8 cellular contexts compared by ENCODE assay signal in the genomic region with DNA sequence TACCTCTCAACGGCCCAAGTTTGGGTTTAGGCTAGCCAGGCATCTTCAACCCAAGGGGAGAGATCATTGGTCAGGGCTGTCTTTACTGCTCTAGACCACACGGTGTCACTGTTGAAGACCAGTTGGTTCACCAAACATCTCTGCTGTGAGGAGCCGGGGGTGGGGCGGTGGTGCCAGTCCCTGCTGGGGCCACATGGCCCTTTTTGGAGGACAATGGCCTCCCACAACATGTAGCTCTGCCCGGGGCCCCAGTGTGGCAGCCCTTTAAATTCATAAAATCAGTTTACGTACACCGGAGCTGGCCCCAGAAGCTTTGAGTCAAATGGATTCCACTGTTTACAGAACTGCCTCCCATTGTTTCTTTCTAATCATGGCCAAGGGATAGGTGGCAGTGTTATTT. TPM values are rescaled to one million over a fixed set of nuclear protein-coding genes. Genes with fewer than 3 reads are reported as not detected.
DNase-seq lines count a peak whose midpoint lies in the region; ATAC-seq and TF ChIP-seq lines count a peak whose summit lies in the region.

No MANE protein-coding gene starts in this region.

- H3K27ac ChIP-seq in H9 (ENCODE audit: insufficient read length, low read depth, low read length) = no peak overlapping the region
- H3K27ac ChIP-seq in SJSA1 = no peak overlapping the region
- peak overlapping the region in 1 of 2 donors; percentile 19 for H3K27ac ChIP-seq in left lung
- H3K27ac ChIP-seq in stomach = peak overlapping the region in 3 of 5 donors; percentile 9 to 29 (median 21)

- no peak overlapping the region for H3K4me3 ChIP-seq in LNCaP clone FGC (ENCODE audit: low read depth, low read length)
- H3K4me3 ChIP-seq in SJSA1 = no peak overlapping the region
- no peak overlapping the region for H3K4me3 ChIP-seq in left lung
- no peak overlapping the region for H3K4me3 ChIP-seq in stomach

- no peak overlapping the region for H2BK15ac ChIP-seq in H9 (ENCODE audit: low read depth, low read length)

- no peak overlapping the region for H3K14ac ChIP-seq in H9 (ENCODE audit: insufficient read depth, low read length)

- no peaks in the 10 kb centered on the region for H3K9me3 Mint-ChIP-seq in H9
- H3K9me3 Mint-ChIP-seq in central memory CD8-positive, alpha-beta T cell = no peaks in the 10 kb centered on the region

- no peak overlapping the region for H2AK5ac ChIP-seq in H9 (ENCODE audit: insufficient read length, low read length)

- no peak overlapping the region for H3K4me2 ChIP-seq in H9 (ENCODE audit: insufficient read depth, insufficient read length, low read length)

- H3K23ac ChIP-seq in H9 (ENCODE audit: insufficient read length, low read depth, low read length) = no peak overlapping the region

- no peaks in the 10 kb centered on the region for H4K20me1 ChIP-seq in H9 (ENCODE audit: control insufficient read depth, insufficient read depth, insufficient read length)

- intact Hi-C loops in left lung (cut with DNase I) (loop anchor here in 1 of 2 donors (10.0 kb wide), 1 partner anchor 132 kb away; no protein-coding TSS in a partner anchor), stomach (cut with DNase I; ENCODE audit: low total_unique reads) (no loop called here)

- H2BK12ac ChIP-seq in H9 (ENCODE audit: insufficient read length, low read depth, low read length) = no peak overlapping the region

- peak; percentile 14 for DNase-seq in activated naive CD4-positive, alpha-beta T cell treated with Interleukin-2 at 50 U/mL for 16 hours
- no peak for DNase-seq in activated naive CD4-positive, alpha-beta T cell (lab: John Stamatoyannopoulos, UW)
- DNase-seq in H9 (peak; percentile 88), LNCaP clone FGC (ENCODE audit: low read depth) (no peak), SJSA1 (ENCODE audit: low read depth in 1 of 2, low spot score in 2 of 2) (peak; percentile 35 to 68), left lung (peak; percentile 63 to 83), stomach (peak; percentile 57)
- DNase-seq in central memory CD8-positive, alpha-beta T cell (ENCODE audit: low spot score in 2 of 2) = no peak

- no peak overlapping the region for H4K8ac ChIP-seq in H9 (replicated peaks; ENCODE audit: insufficient read length, low read depth, low read length)

- no peak overlapping the region for H3K27ac Mint-ChIP-seq in H9
- H3K27ac Mint-ChIP-seq in central memory CD8-positive, alpha-beta T cell (ENCODE audit: low read depth) = no peak overlapping the region

- no peak overlapping the region for H3K4ac ChIP-seq in H9 (ENCODE audit: low read depth, low read length)

- H3K56ac ChIP-seq in H9 (ENCODE audit: insufficient read length, low read depth, low read length) = no peak overlapping the region

- H3K79me2 ChIP-seq in H9 (ENCODE audit: insufficient read depth, low read length) = no peaks in the 10 kb centered on the region

- no peak overlapping the region for H4K91ac ChIP-seq in H9 (ENCODE audit: insufficient read length, low read depth, low read length)

- no peak overlapping the region for H2BK120ac ChIP-seq in H9 (ENCODE audit: low read depth, low read length, poor library complexity, severe bottlenecking)

- WGBS in H9 (ENCODE audit: extremely low coverage, insufficient read length, low lambda C conversion rate) = no CpG with 5 or more reads among the region's 7 CpGs
- WGBS in stomach, 5 donors = 34 to 47% (median 44%) methylated on average over 7 of the region's 7 CpGs

- H2BK20ac ChIP-seq in H9 (ENCODE audit: low read depth, low read length, poor library complexity, severe bottlenecking) = no peak overlapping the region

- H2BK5ac ChIP-seq in H9 (ENCODE audit: insufficient read length, low read length) = no peak overlapping the region

- H3K4me1 Mint-ChIP-seq in H9 = peaks cover 8 to 12% of the 10 kb centered on the region in 2 experiments
- no peaks in the 10 kb centered on the region for H3K4me1 Mint-ChIP-seq in central memory CD8-positive, alpha-beta T cell

- H3K36me3 Mint-ChIP-seq in H9 (ENCODE audit: insufficient read depth in 1 of 3, low read depth in 3 of 3) = no peaks in the 10 kb centered on the region
- H3K36me3 Mint-ChIP-seq in central memory CD8-positive, alpha-beta T cell (ENCODE audit: insufficient read depth) = no peaks in the 10 kb centered on the region

- ATAC-seq in central memory CD8-positive, alpha-beta T cell (replicated peaks; ENCODE audit: extremely low read depth, poor library complexity, severe bottlenecking) = peak; percentile 44
- peak; percentile 94 for ATAC-seq in left lung

- no peak overlapping the region for H2AFZ ChIP-seq in H9 (ENCODE audit: low read length)

- no peak for TF ChIP-seq EP300 in stomach (IDR thresholded peaks at IDR 0.05)

- no peak overlapping the region for H3K9ac ChIP-seq in H9 (ENCODE audit: extremely low read depth, insufficient read length, low read length)

- H3K4me1 ChIP-seq in H9 (ENCODE audit: insufficient read depth, low read length) = no peaks in the 10 kb centered on the region
- peaks cover 6% of the 10 kb centered on the region; the same call in 1 of the 2 replicates for H3K4me1 ChIP-seq in SJSA1 (replicated peaks)
- no peaks in the 10 kb centered on the region for H3K4me1 ChIP-seq in left lung
- peaks cover 13 to 33% (median 20%) of the 10 kb centered on the region in 4 donors for H3K4me1 ChIP-seq in stomach

- H3T11ph ChIP-seq in H9 (ENCODE audit: low read length) = no peak overlapping the region

- H3K9me3 ChIP-seq in H9 (ENCODE audit: control insufficient read depth, low read depth, low read length) (no peaks in the 10 kb centered on the region), SJSA1 (replicated peaks) (no peaks in the 10 kb centered on the region), left lung (no peaks in the 10 kb centered on the region), stomach (no peaks in the 10 kb centered on the region)

- TF ChIP-seq CTCF in H9 (conservative IDR thresholded peaks at IDR 0.05) = peak; percentile 86
- TF ChIP-seq CTCF in LNCaP clone FGC (IDR thresholded peaks at IDR 0.05; ENCODE audit: control insufficient read depth, extremely low read depth, insufficient read depth) = peak; percentile 84
- TF ChIP-seq CTCF in left lung (IDR thresholded peaks at IDR 0.05) = peak; percentile 53 to 78
- peak in 5 of 7 experiments; percentile 40 to 74 (median 60) for TF ChIP-seq CTCF in stomach (IDR thresholded peaks at IDR 0.05)

- H3K36me3 ChIP-seq in SJSA1 (no peaks in the 10 kb centered on the region), left lung (no peaks in the 10 kb centered on the region), stomach (no peaks in the 10 kb centered on the region)

- H4K5ac ChIP-seq in H9 (ENCODE audit: insufficient read length, low read depth, low read length) = no peak overlapping the region

- no peaks in the 10 kb centered on the region for H3K27me3 ChIP-seq in H9 (ENCODE audit: insufficient read depth, low read length)
- H3K27me3 ChIP-seq in SJSA1 (replicated peaks) = no peaks in the 10 kb centered on the region
- no peaks in the 10 kb centered on the region for H3K27me3 ChIP-seq in left lung
- no peaks in the 10 kb centered on the region for H3K27me3 ChIP-seq in stomach

- no peaks in the 10 kb centered on the region for H3K27me3 Mint-ChIP-seq in H9 (ENCODE audit: low read depth)
- H3K27me3 Mint-ChIP-seq in central memory CD8-positive, alpha-beta T cell = peaks cover 73% of the 10 kb centered on the region

- no peak overlapping the region for H3K4me3 Mint-ChIP-seq in H9
- H3K4me3 Mint-ChIP-seq in central memory CD8-positive, alpha-beta T cell = no peak overlapping the region

- H3K79me1 ChIP-seq in H9 (ENCODE audit: insufficient read depth, low read depth, low read length, poor library complexity, severe bottlenecking) = no peaks in the 10 kb centered on the region

- H3K23me2 ChIP-seq in H9 (ENCODE audit: insufficient read length, low read depth, low read length, poor library complexity, severe bottlenecking) = no peaks in the 10 kb centered on the region

- no peak overlapping the region for H3K18ac ChIP-seq in H9 (ENCODE audit: insufficient read length, low read depth, low read length)

- no peak for TF ChIP-seq POLR2A in stomach (IDR thresholded peaks at IDR 0.05)

RNA-seq across cellular contexts. Expression of gene TM4SF18, which starts 19.1 kb away (rescaled TPM):
- 8.1 and 9.8 TPM in 2 replicates for total RNA-seq in H9 (2021)
- 2.4 and 10.4 TPM in 2 replicates for total RNA-seq in SJSA1 (2014; rRNA removed; shearing (Covaris generic))
- 1 to 10 TPM; 8.5 to 8.8 TPM for total RNA-seq in left lung
- total RNA-seq in stomach = 10 to 100 TPM in 1 of 5 donors, 1 to 10 TPM in 3, not detected in 1; 1.8 to 26.1 (median 5.6) TPM
- 1 to 10 TPM in 1 of 3 donors, under 1 TPM in 2; 0.45 to 1.2 (median 0.87) TPM for polyA plus RNA-seq in stomach

RNA-seq across cellular contexts. Expression of gene TM4SF1, which starts 24.9 kb away (rescaled TPM):
- total RNA-seq in H9 (2021) (1.2 and 2.2 TPM in 2 replicates), left lung (100 to 1,000 TPM; 249 to 283 TPM), stomach (100 to 1,000 TPM in 2 of 5 donors, 10 to 100 TPM in 3; 29.8 to 468 (median 57.6) TPM)
- total RNA-seq in SJSA1 (2014; rRNA removed; shearing (Covaris generic)) = 117 and 140 TPM in 2 replicates
- polyA plus RNA-seq in stomach = 100 to 1,000 TPM in 1 of 3 donors, 10 to 100 TPM in 2; 82.8 to 160 (median 97.2) TPM

Comparison
In these comparisons a context has a peak if more than half of its experiments do, and no peak if none do; other contexts are left out.
1. DNase-seq: peak in activated naive CD4-positive, alpha-beta T cell treated with Interleukin-2 at 50 U/mL for 16 hours (single experiment), H9 (single experiment), SJSA1 (2 of 2), left lung (2 of 2) and stomach (single experiment); none in activated naive CD4-positive, alpha-beta T cell (0 of 4), LNCaP clone FGC (single experiment) and central memory CD8-positive, alpha-beta T cell (0 of 2).
2. H3K27ac ChIP-seq: peak in stomach (3 of 5); none in H9 (single experiment) and SJSA1 (single experiment).
3. Peak in every context shown above with its lines, with median percentiles within 50 percentile points of each other: CTCF ChIP-seq.